ENCODE assay signal across 8 cellular contexts in genomic region chr18:36828630-36829361, GRCh38. TPM values are rescaled to one million over a fixed set of nuclear protein-coding genes. Genes with fewer than 3 reads are reported as not detected.
DNase-seq lines count a peak whose midpoint lies in the region; ATAC-seq, FAIRE-seq and TF ChIP-seq lines count a peak whose summit lies in the region.

Gene KIAA1328 (plus strand): TSS chr18:36829127. CDS start chr18:36829139, 12 bp downstream.
A gene with protein sequence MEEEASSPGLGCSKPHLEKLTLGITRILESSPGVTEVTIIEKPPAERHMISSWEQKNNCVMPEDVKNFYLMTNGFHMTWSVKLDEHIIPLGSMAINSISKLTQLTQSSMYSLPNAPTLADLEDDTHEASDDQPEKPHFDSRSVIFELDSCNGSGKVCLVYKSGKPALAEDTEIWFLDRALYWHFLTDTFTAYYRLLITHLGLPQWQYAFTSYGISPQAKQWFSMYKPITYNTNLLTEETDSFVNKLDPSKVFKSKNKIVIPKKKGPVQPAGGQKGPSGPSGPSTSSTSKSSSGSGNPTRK (minus strand): TSS chr18:36829002. CDS start chr18:36828767, 235 bp downstream.

- no peak within 1 kb of the TSS for H2AK5ac ChIP-seq in H1 (ENCODE audit: low read depth, low read length)

- peak; percentile 18 to 40; a peak in 3 of 4 replicates for TF ChIP-seq RAD21 in H1 (IDR thresholded peaks at IDR 0.05 in 1 of 2, conservative IDR thresholded peaks at IDR 0.05 in 1 of 2; ENCODE audit: low read depth in 2 of 2, low read length in 2 of 2)

- H3K23ac ChIP-seq in H1 (ENCODE audit: insufficient read length), result no peak within 1 kb of the TSS

- CTCF ChIA-PET in activated CD8-positive, alpha-beta memory T cell treated with anti-CD3 and anti-CD28 coated beads, Interleukin-2, amount 10 ng/mL, durations not matched to agents 7 days and 5 days (lab: Charles Lee), result interaction anchor here (1.3 to 2.7 kb wide), 6 partner anchors 10 to 75 kb away, joined by 3 to 15 read pairs (median 5); no protein-coding TSS in a partner anchor
- CTCF ChIA-PET in H1 (lab: Charles Lee; ENCODE audit: partially characterized antibody), result interaction anchor here (0.6 to 2.6 kb wide), 15 partner anchors 11 to 141 kb away, joined by 3 to 14 read pairs (median 4); no protein-coding TSS in a partner anchor

- FAIRE-seq in H1 (lab: Jason Lieb, UNC), result no peak

- H3K79me2 ChIP-seq in H1 (ENCODE audit: control insufficient read depth in 1 of 2, insufficient read depth in 2 of 2, low read length in 2 of 2), result peaks cover 0 to 12% of the 10 kb centered on the region in 2 experiments; a peak in 3 of 4 replicates

- peaks cover 24% of the 10 kb centered on the region for H3K36me3 Mint-ChIP-seq in activated CD8-positive, alpha-beta memory T cell treated with anti-CD3 and anti-CD28 coated beads, Interleukin-2, amount 10 ng/mL, durations not matched to agents 7 days and 5 days
- H3K36me3 Mint-ChIP-seq in mesothelial cell of epicardium, result peaks cover 16% of the 10 kb centered on the region

- peak within 1 kb of the TSS; percentile 68 for H3K27ac ChIP-seq in H1 (ENCODE audit: low read depth, low read length)

- no peak within 1 kb of the TSS for H2BK20ac ChIP-seq in H1 (ENCODE audit: low read length)

- peak within 1 kb of the TSS; percentile 70 to 95 (median 81) for H3K9ac ChIP-seq in H1 (replicated peaks in 1 of 4; ENCODE audit: extremely low read depth in 1 of 4, low read depth in 3 of 4, low read length in 3 of 4)

- no peak for TF ChIP-seq EP300 in H1 (IDR thresholded peaks at IDR 0.05; ENCODE audit: borderline replicate concordance in 1 of 2, low read depth in 2 of 2, low read length in 2 of 2)

- ATAC-seq in GM21360 (IDR thresholded peaks at IDR 0.05; ENCODE audit: unreplicated experiment), result peak; percentile 90
- ATAC-seq in activated CD8-positive, alpha-beta memory T cell treated with anti-CD3 and anti-CD28 coated beads, Interleukin-2, amount 10 ng/mL, durations not matched to agents 7 days and 5 days, result peak; percentile 92

- H3K4me1 Mint-ChIP-seq in activated CD8-positive, alpha-beta memory T cell treated with anti-CD3 and anti-CD28 coated beads, Interleukin-2, amount 10 ng/mL, durations not matched to agents 7 days and 5 days, result peaks cover 46% of the 10 kb centered on the region
- H3K4me1 Mint-ChIP-seq in mesothelial cell of epicardium, result peaks cover 26% of the 10 kb centered on the region

- H3K23me2 ChIP-seq in H1 (ENCODE audit: low read depth, low read length), result peaks cover 7% of the 10 kb centered on the region

- H2BK15ac ChIP-seq in H1 (ENCODE audit: low read length), result 0 out of 2 replicates have a peak within 1 kb of the TSS, but pooled peaks have one; percentile 22

- peak within 1 kb of the TSS; percentile 92 to 98 (median 95) for H3K4me3 ChIP-seq in H1 (ENCODE audit: extremely low read depth in 1 of 4, insufficient read depth in 2 of 4, low read depth in 3 of 4, low read length in 4 of 4)

- TF ChIP-seq POLR2A in H1 (IDR thresholded peaks at IDR 0.05; ENCODE audit: control extremely low read depth in 1 of 2, low read depth in 2 of 2, low read length in 2 of 2), result peak; percentile 30 to 59; a peak in 1 of 3 replicates

- peak within 1 kb of the TSS; percentile 97 for H2BK12ac ChIP-seq in H1 (ENCODE audit: low read depth, low read length)

- H3K27me3 Mint-ChIP-seq in activated CD8-positive, alpha-beta memory T cell treated with anti-CD3 and anti-CD28 coated beads, Interleukin-2, amount 10 ng/mL, durations not matched to agents 7 days and 5 days, result no peaks in the 10 kb centered on the region
- no peaks in the 10 kb centered on the region for H3K27me3 Mint-ChIP-seq in mesothelial cell of epicardium (ENCODE audit: low read depth)

- POLR2A ChIA-PET in H1 (lab: Charles Lee; ENCODE audit: partially characterized antibody), result interaction anchor here (0.6 to 1.6 kb wide), 5 partner anchors 12 to 160 kb away, joined by 3 to 5 read pairs (median 4); no protein-coding TSS in a partner anchor

- H3K27ac Mint-ChIP-seq in activated CD8-positive, alpha-beta memory T cell treated with anti-CD3 and anti-CD28 coated beads, Interleukin-2, amount 10 ng/mL, durations not matched to agents 7 days and 5 days, result peak within 1 kb of the TSS; percentile 94
- H3K27ac Mint-ChIP-seq in mesothelial cell of epicardium, result peak within 1 kb of the TSS; percentile 96

- TF ChIP-seq CTCF in H1 (IDR thresholded peaks at IDR 0.05; ENCODE audit: control extremely low read depth in 1 of 3, insufficient read depth in 1 of 3, low read depth in 1 of 3, low read length in 3 of 3) (peak; percentile 46 to 56 (median 55)), mesothelial cell of epicardium (IDR thresholded peaks at IDR 0.05; ENCODE audit: unreplicated experiment) (no peak)

- H4K91ac ChIP-seq in H1 (replicated peaks; ENCODE audit: insufficient read length, low read length), result peak within 1 kb of the TSS; percentile 86

- peak; percentile 89 for DNase-seq in Caki2 (ENCODE audit: low read depth)
- DNase-seq in HT1080 (ENCODE audit: low read depth), result peak; percentile 93
- DNase-seq in NOMO-1 treated with DMSO at 0.1 percent for 48 hours (lab: John Stamatoyannopoulos, UW; ENCODE audit: unreplicated experiment), result peak; percentile 89
- peak; percentile 92 for DNase-seq in activated CD8-positive, alpha-beta memory T cell treated with anti-CD3 and anti-CD28 coated beads, Interleukin-2, amount 10 ng/mL, durations not matched to agents 7 days and 5 days
- DNase-seq in H1 (ENCODE audit: low read depth in 1 of 2, low spot score in 2 of 2), result peak; percentile 61 to 90
- peak; percentile 62 to 82 for DNase-seq in mesothelial cell of epicardium (ENCODE audit: low spot score in 2 of 2, unreplicated experiment in 2 of 2)
- DNase-seq in stimulated activated CD8-positive, alpha-beta memory T cell treated with anti-CD3 and anti-CD28 coated beads, Interleukin-15, amount 100 ng/mL, for 48 hours (ENCODE audit: low read depth in 2 of 2), result peak; percentile 83 to 86

- H3K14ac ChIP-seq in H1 (ENCODE audit: insufficient read length), result no peak within 1 kb of the TSS

- no peaks in the 10 kb centered on the region; a peak in 1 of 8 replicates for H3K36me3 ChIP-seq in H1 (ENCODE audit: control insufficient read depth in 2 of 4, insufficient read depth in 4 of 4, low read length in 3 of 4)

- H3K4me2 ChIP-seq in H1 (ENCODE audit: insufficient read depth in 1 of 2, low read depth in 2 of 2, low read length in 2 of 2), result peak within 1 kb of the TSS; percentile 71 to 95

- peak within 1 kb of the TSS; percentile 88 for H2AFZ ChIP-seq in H1 (ENCODE audit: low read length)

- H2BK120ac ChIP-seq in H1 (replicated peaks; ENCODE audit: low read depth, low read length), result no peak within 1 kb of the TSS

- no peaks in the 10 kb centered on the region for H4K20me1 ChIP-seq in H1 (replicated peaks in 1 of 2; ENCODE audit: control insufficient read depth in 1 of 2, insufficient read depth in 2 of 2, low read length in 2 of 2)

- H3K9me3 ChIP-seq in H1 (ENCODE audit: insufficient read depth in 2 of 2, low read depth in 1 of 2, low read length in 1 of 2), result no peaks in the 10 kb centered on the region

- no peaks in the 10 kb centered on the region; the same call in 1 of the 2 replicates for H3K79me1 ChIP-seq in H1 (ENCODE audit: low read depth, low read length)

- peak within 1 kb of the TSS; percentile 94 for H3K18ac ChIP-seq in H1 (ENCODE audit: extremely low read depth, low read length)

- no peaks in the 10 kb centered on the region for H3K9me3 Mint-ChIP-seq in activated CD8-positive, alpha-beta memory T cell treated with anti-CD3 and anti-CD28 coated beads, Interleukin-2, amount 10 ng/mL, durations not matched to agents 7 days and 5 days (ENCODE audit: low read depth)
- H3K9me3 Mint-ChIP-seq in mesothelial cell of epicardium, result peaks cover 4% of the 10 kb centered on the region

- H3K4ac ChIP-seq in H1 (replicated peaks; ENCODE audit: insufficient read length, low read depth, low read length), result peak within 1 kb of the TSS; percentile 89

- no peaks in the 10 kb centered on the region for H3K27me3 ChIP-seq in H1 (replicated peaks in 1 of 4; ENCODE audit: control insufficient read depth in 3 of 4, extremely low read depth in 1 of 4, insufficient read depth in 3 of 4, low read length in 3 of 4)

- peak within 1 kb of the TSS; percentile 73 for H4K5ac ChIP-seq in H1 (ENCODE audit: insufficient read length, low read depth, low read length)

- peaks cover 0 to 5% (median 2%) of the 10 kb centered on the region in 4 experiments; a peak in 1 of 7 replicates for H3K4me1 ChIP-seq in H1 (replicated peaks in 1 of 4; ENCODE audit: control insufficient read depth in 3 of 4, insufficient read depth in 4 of 4, low read length in 3 of 4)

- in situ Hi-C loops in Caki2 (cut with HindIII; ENCODE audit: low pct_unique_long_range_greater_than_20kb, low sequenced_read_pairs), result no loop called here

- peak within 1 kb of the TSS; percentile 94 for H4K8ac ChIP-seq in H1 (ENCODE audit: extremely low read depth, insufficient read depth, low read length)

- peak within 1 kb of the TSS; percentile 92 for H3K4me3 Mint-ChIP-seq in activated CD8-positive, alpha-beta memory T cell treated with anti-CD3 and anti-CD28 coated beads, Interleukin-2, amount 10 ng/mL, durations not matched to agents 7 days and 5 days
- peak within 1 kb of the TSS; percentile 97 for H3K4me3 Mint-ChIP-seq in mesothelial cell of epicardium

- WGBS in H1 (ENCODE audit: extremely low coverage in 1 of 2, insufficient coverage in 1 of 2, insufficient read length in 1 of 2, insufficient replicate concordance in 2 of 2, low coverage in 1 of 2, low lambda C conversion rate in 2 of 2, missing lambda C conversion rate in 1 of 2), 2 experiments, result 1% methylated on average over 61 of the region's 83 CpGs; no CpG with 5 or more reads in 1 of the 2 experiments

- peak within 1 kb of the TSS; percentile 98 for H2BK5ac ChIP-seq in H1 (ENCODE audit: low read depth, low read length)

- H3K56ac ChIP-seq in H1 (replicated peaks; ENCODE audit: insufficient read length, low read depth, low read length), result peak within 1 kb of the TSS; percentile 70

RNA-seq across cellular contexts. Expression of gene KIAA1328, which starts in this region (rescaled TPM):
- 0.38 and 4.1 TPM in 2 replicates for total RNA-seq in Caki2 (2014; rRNA removed; shearing (Covaris generic); ENCODE audit: low replicate concordance)
- total RNA-seq in HT1080 (2014; rRNA removed; shearing (Covaris generic)), result 1.2 and 1.4 TPM in 2 replicates
- 0.94 and 2.7 TPM in 2 replicates for polyA plus RNA-seq in HT1080 (2015; cell fraction: cytosol; rRNA removed)
- polyA plus RNA-seq in HT1080 (2015; cell fraction: nucleus; rRNA removed), result 3.5 and 4.2 TPM in 2 replicates
- 10 to 100 TPM in 1 of 2 experiments, 1 to 10 TPM in 1; 8.6 to 11.2 TPM for total RNA-seq in activated CD8-positive, alpha-beta memory T cell treated with anti-CD3 and anti-CD28 coated beads, Interleukin-2, amount 10 ng/mL, durations not matched to agents 7 days and 5 days
- total RNA-seq in H1 (2021; fragmentation: NEBNext Ultra II Directional; extraction: Animal tissue kit (Norgen Biotek cat#: 25700)), result 4.4 and 5.7 TPM in 2 replicates
- 2.0 and 2.6 TPM in 2 replicates for polyA plus RNA-seq in H1 (2011; rRNA removed)
- 3.2 TPM for polyA plus RNA-seq in H1 (2011; cell fraction: cytosol; rRNA removed)
- polyA plus RNA-seq in H1 (2011; cell fraction: nucleus; rRNA removed), result 7.2 TPM
- 2.4 to 3.6 TPM (median 2.9 TPM) in 4 replicates for polyA plus RNA-seq in H1 (2012, experiment 1 of 2)
- polyA plus RNA-seq in H1 (2012, experiment 2 of 2), result 0.31 TPM
- 3.5 TPM for polyA plus RNA-seq in H1 (2013, experiment 1 of 2)
- polyA plus RNA-seq in H1 (2013, experiment 2 of 2), result 3.4 TPM
- polyA minus RNA-seq in H1 (2011; rRNA and poly(A)+ RNA removed), result 11.3 and 16.7 TPM in 2 replicates
- polyA minus RNA-seq in H1 (2011; cell fraction: cytosol; rRNA and poly(A)+ RNA removed), result 5.0 TPM
- 32.6 TPM for polyA minus RNA-seq in H1 (2011; cell fraction: nucleus; rRNA and poly(A)+ RNA removed)
- total RNA-seq in mesothelial cell of epicardium, result 17.9 to 20.8 TPM (median 18.1 TPM) in 3 replicates

RNA-seq across cellular contexts. Expression of the second gene that starts in this region (rescaled TPM):
- total RNA-seq in Caki2 (2014; rRNA removed; shearing (Covaris generic); ENCODE audit: low replicate concordance), result 136 and 170 TPM in 2 replicates
- total RNA-seq in HT1080 (2014; rRNA removed; shearing (Covaris generic)), result 114 and 123 TPM in 2 replicates
- polyA plus RNA-seq in HT1080 (2015; cell fraction: cytosol; rRNA removed), result 158 and 162 TPM in 2 replicates
- polyA plus RNA-seq in HT1080 (2015; cell fraction: nucleus; rRNA removed), result 44.9 and 47.3 TPM in 2 replicates
- total RNA-seq in activated CD8-positive, alpha-beta memory T cell treated with anti-CD3 and anti-CD28 coated beads, Interleukin-2, amount 10 ng/mL, durations not matched to agents 7 days and 5 days, result 100 to 1,000 TPM; 119 to 120 TPM
- 135 and 151 TPM in 2 replicates for total RNA-seq in H1 (2021; fragmentation: NEBNext Ultra II Directional; extraction: Animal tissue kit (Norgen Biotek cat#: 25700))
- 206 and 273 TPM in 2 replicates for polyA plus RNA-seq in H1 (2011; rRNA removed)
- polyA plus RNA-seq in H1 (2011; cell fraction: cytosol; rRNA removed), result 227 TPM
- polyA plus RNA-seq in H1 (2011; cell fraction: nucleus; rRNA removed), result 153 TPM
- 161 to 177 TPM (median 174 TPM) in 4 replicates for polyA plus RNA-seq in H1 (2012, experiment 1 of 2)
- 149 TPM for polyA plus RNA-seq in H1 (2012, experiment 2 of 2)
- 128 TPM for polyA plus RNA-seq in H1 (2013, experiment 1 of 2)
- polyA plus RNA-seq in H1 (2013, experiment 2 of 2), result 131 TPM
- 328 and 413 TPM in 2 replicates for polyA minus RNA-seq in H1 (2011; rRNA and poly(A)+ RNA removed)
- 126 TPM for polyA minus RNA-seq in H1 (2011; cell fraction: cytosol; rRNA and poly(A)+ RNA removed)
- polyA minus RNA-seq in H1 (2011; cell fraction: nucleus; rRNA and poly(A)+ RNA removed), result 119 TPM
- total RNA-seq in mesothelial cell of epicardium, result 90.7 to 93.5 TPM (median 92.1 TPM) in 3 replicates

Comparison
In these comparisons a context has a peak if more than half of its experiments do, and no peak if none do; other contexts are left out.
1. Peak in every context shown above with its lines: DNase-seq, ATAC-seq, H3K4me3 ChIP-seq and H3K27ac ChIP-seq.